In genomic region chrX:48919360-48919821, GRCh38 we compare ENCODE assay signal across 1 cellular context.
TF ChIP-seq lines count a peak whose summit lies in the region.

No MANE protein-coding gene starts in this region.

TF ChIP-seq in GM23338, 12 proteins besides CTCF, POLR2A, EP300 and RAD21 (continued from another document):
- TF ChIP-seq ZNF462 (CRISPR knock-in tag; IDR thresholded peaks at IDR 0.05) (no peak), REST (IDR thresholded peaks at IDR 0.05; ENCODE audit: unreplicated experiment) (no peak)
